23 cellular contexts compared by ENCODE assay signal in genomic region chr4:38989487-38989886, GRCh38. TPM values are rescaled to one million over a fixed set of nuclear protein-coding genes. Genes with fewer than 3 reads are reported as not detected.
DNase-seq lines count a peak whose midpoint lies in the region; ATAC-seq and TF ChIP-seq lines count a peak whose summit lies in the region.
"Had no signal": no experiment of that assay in that cellular context is flagged by ENCODE, and none has a peak within 500 bp of the region (broad histone marks: within the 10 kb centered on the region; RNA-seq: fewer than 3 reads in every experiment).

No MANE protein-coding gene starts in this region.

- no peak overlapping the region for H3K9ac ChIP-seq in SK-N-SH
- no peak overlapping the region for H3K9ac ChIP-seq in PC-3 (ENCODE audit: low read length)

- no peaks in the 10 kb centered on the region for H3K36me3 ChIP-seq in SK-N-SH (replicated peaks in 1 of 2; ENCODE audit: control insufficient read depth in 1 of 2, insufficient read depth in 2 of 2, low read length in 1 of 2)
- peaks cover 8% of the 10 kb centered on the region for H3K36me3 ChIP-seq in PC-3 (ENCODE audit: low read depth, low read length)
- H3K36me3 ChIP-seq in esophagus squamous epithelium, result no peaks in the 10 kb centered on the region
- H3K36me3 ChIP-seq: SJCRH30, upper lobe of right lung had no signal

- H3K4me3 ChIP-seq in SK-N-SH (ENCODE audit: low read depth in 2 of 2, low read length in 1 of 2) (no peak overlapping the region), PC-3 (ENCODE audit: low read length) (no peak overlapping the region), esophagus squamous epithelium (no peak overlapping the region)
- H3K4me3 ChIP-seq: SJCRH30, upper lobe of right lung had no signal

- in situ Hi-C loops in ACHN (cut with HindIII; ENCODE audit: low pct_ligation_motif_present, low pct_unique_long_range_greater_than_20kb, low sequenced_read_pairs), result no loop called here

- H3F3A ChIP-seq in SK-N-SH (replicated peaks; ENCODE audit: insufficient read depth), result no peaks in the 10 kb centered on the region
- no peaks in the 10 kb centered on the region for H3F3A ChIP-seq in PC-3 (ENCODE audit: low read length, unreplicated experiment)

- H3K9me2 ChIP-seq in SK-N-SH, result no peaks in the 10 kb centered on the region
- H3K9me2 ChIP-seq in PC-3 (replicated peaks; ENCODE audit: low read length), result no peaks in the 10 kb centered on the region

- CTCF ChIA-PET in SK-N-SH (lab: Yijun Ruan, JAX), result interaction anchor here (1.1 to 1.4 kb wide), 2 partner anchors 87 to 145 kb away, joined by 3 read pairs; no protein-coding TSS in a partner anchor
- CTCF ChIA-PET in PC-3 (lab: Charles Lee), result no interaction called here

- no peak overlapping the region for H3K4me3 Mint-ChIP-seq in stimulated activated memory B cell treated with anti-CD40 and anti-IgM and Interleukin-4, amounts not matched to agents 10 μg/mL and 1 μg/mL and 100 μg/mL, for 72 hours
- H3K4me3 Mint-ChIP-seq in activated naive CD8-positive, alpha-beta T cell treated with anti-CD3 and anti-CD28 coated beads for 36 hours, result no peak overlapping the region
- H3K4me3 Mint-ChIP-seq: activated CD4-positive, alpha-beta memory T cell treated with anti-CD3 and anti-CD28 coated beads, Interleukin-2, amount 10 ng/mL, durations not matched to agents 7 days and 5 days; effector memory CD8-positive, alpha-beta T cell; T-helper 1 cell treated with Interleukin-12 subunit alpha and Interleukin-12 subunit beta and Interleukin-4 antibody, amounts not matched to agents 30 μg/mL and 1 μg/mL, for 36 hours had no signal

- no peaks in the 10 kb centered on the region for H3K27me3 ChIP-seq in SK-N-SH (ENCODE audit: insufficient read depth)
- no peaks in the 10 kb centered on the region for H3K27me3 ChIP-seq in PC-3 (ENCODE audit: low read length)
- H3K27me3 ChIP-seq in esophagus squamous epithelium, result no peaks in the 10 kb centered on the region
- H3K27me3 ChIP-seq: SJCRH30, upper lobe of right lung had no signal

- H3K9me3 ChIP-seq in SK-N-SH (no peaks in the 10 kb centered on the region), PC-3 (ENCODE audit: low read length) (no peaks in the 10 kb centered on the region), esophagus squamous epithelium (no peaks in the 10 kb centered on the region)
- H3K9me3 ChIP-seq: SJCRH30, upper lobe of right lung had no signal

- POLR2A ChIA-PET in SK-N-SH (lab: Yijun Ruan, JAX), result no interaction called here
- POLR2A ChIA-PET in PC-3 (lab: Charles Lee; ENCODE audit: unreplicated experiment), result no interaction called here

- H3K4me1 ChIP-seq in SK-N-SH (ENCODE audit: control insufficient read depth in 1 of 2, insufficient read depth in 2 of 2, low read depth in 1 of 2, low read length in 1 of 2) (peaks cover 0 to 4% of the 10 kb centered on the region in 2 experiments; a peak in 1 of 4 replicates), PC-3 (ENCODE audit: insufficient read depth, low read length) (no peaks in the 10 kb centered on the region), esophagus squamous epithelium (no peaks in the 10 kb centered on the region)

- 91% methylated on average over 6 of the region's 6 CpGs for WGBS in SK-N-SH (ENCODE audit: low lambda C conversion rate)
- 82 to 93% methylated on average over 6 of the region's 6 CpGs for WGBS in esophagus squamous epithelium, 2 donors

- TF ChIP-seq RAD21 in SK-N-SH (IDR thresholded peaks at IDR 0.05; ENCODE audit: low read length), result no peak

- peak overlapping the region; percentile 23; the same call in 1 of the 2 replicates for H2AFZ ChIP-seq in SK-N-SH (ENCODE audit: low read depth)
- H2AFZ ChIP-seq in PC-3 (ENCODE audit: low read length), result no peak overlapping the region

- peaks cover 38% of the 10 kb centered on the region for H3K36me3 Mint-ChIP-seq in stimulated activated memory B cell treated with anti-CD40 and anti-IgM and Interleukin-4, amounts not matched to agents 10 μg/mL and 1 μg/mL and 100 μg/mL, for 72 hours
- peaks cover 24% of the 10 kb centered on the region for H3K36me3 Mint-ChIP-seq in activated naive CD8-positive, alpha-beta T cell treated with anti-CD3 and anti-CD28 coated beads for 36 hours

- no TSS peak for BruUV-seq in PC-3 (replicated peaks; lab: Mats Ljungman, UMichigan)

- TF ChIP-seq CTCF in SK-N-SH (IDR thresholded peaks at IDR 0.05), result no peak
- no peak for TF ChIP-seq CTCF in PC-3 (conservative IDR thresholded peaks at IDR 0.05; ENCODE audit: low read depth, low read length)
- no peak for TF ChIP-seq CTCF in esophagus squamous epithelium (IDR thresholded peaks at IDR 0.05)

- intact Hi-C loops in PC-3 (cut with micrococcal nuclease), result no loop called here
- intact Hi-C loops in esophagus squamous epithelium (cut with DNase I), result no loop called here

- DNase-seq in SK-N-SH (no peak), PC-3 (peak; percentile 38), esophagus squamous epithelium (lab: John Stamatoyannopoulos, UW) (no peak), ACHN (no peak)
- DNase-seq in activated naive CD8-positive, alpha-beta T cell treated with anti-CD3 and anti-CD28 coated beads for 36 hours, result no peak
- DNase-seq: activated CD4-positive, alpha-beta memory T cell treated with anti-CD3 and anti-CD28 coated beads, Interleukin-2, amount 10 ng/mL, durations not matched to agents 7 days and 5 days; activated CD4-positive, CD25-positive, alpha-beta regulatory T cell; activated naive CD4-positive, alpha-beta T cell treated with anti-CD3 and anti-CD28 coated beads, Interleukin-2, amount 50 U/mL, for 16 hours; activated T-cell treated with anti-CD3 and anti-CD28 coated beads, Interleukin-2, amount 50 U/mL, for 1 hour; C1 segment of cervical spinal cord; effector memory CD8-positive, alpha-beta T cell; GOT3; NCI-H187; NCI-H226; nucleus accumbens; SJCRH30; upper lobe of right lung had no signal

- TF ChIP-seq POLR2A in esophagus squamous epithelium (IDR thresholded peaks at IDR 0.05), result no peak

- no peak for TF ChIP-seq EP300 in SK-N-SH (IDR thresholded peaks at IDR 0.05; ENCODE audit: borderline replicate concordance in 1 of 2, low read depth in 1 of 2, low read length in 1 of 2)

- H3K4me2 ChIP-seq in SK-N-SH, result no peak overlapping the region
- no peak overlapping the region for H3K4me2 ChIP-seq in PC-3 (ENCODE audit: low read length)

- H3K27me3 Mint-ChIP-seq in stimulated activated memory B cell treated with anti-CD40 and anti-IgM and Interleukin-4, amounts not matched to agents 10 μg/mL and 1 μg/mL and 100 μg/mL, for 72 hours, result no peaks in the 10 kb centered on the region
- no peaks in the 10 kb centered on the region for H3K27me3 Mint-ChIP-seq in activated naive CD8-positive, alpha-beta T cell treated with anti-CD3 and anti-CD28 coated beads for 36 hours
- H3K27me3 Mint-ChIP-seq: activated CD4-positive, alpha-beta memory T cell treated with anti-CD3 and anti-CD28 coated beads, Interleukin-2, amount 10 ng/mL, durations not matched to agents 7 days and 5 days; effector memory CD8-positive, alpha-beta T cell had no signal

- H3K4me1 Mint-ChIP-seq in stimulated activated memory B cell treated with anti-CD40 and anti-IgM and Interleukin-4, amounts not matched to agents 10 μg/mL and 1 μg/mL and 100 μg/mL, for 72 hours, result peaks cover 32% of the 10 kb centered on the region
- peaks cover 21% of the 10 kb centered on the region for H3K4me1 Mint-ChIP-seq in activated naive CD8-positive, alpha-beta T cell treated with anti-CD3 and anti-CD28 coated beads for 36 hours

- peak overlapping the region; percentile 85 for H3K27ac Mint-ChIP-seq in stimulated activated memory B cell treated with anti-CD40 and anti-IgM and Interleukin-4, amounts not matched to agents 10 μg/mL and 1 μg/mL and 100 μg/mL, for 72 hours
- no peak overlapping the region for H3K27ac Mint-ChIP-seq in activated naive CD8-positive, alpha-beta T cell treated with anti-CD3 and anti-CD28 coated beads for 36 hours
- H3K27ac Mint-ChIP-seq: activated CD4-positive, alpha-beta memory T cell treated with anti-CD3 and anti-CD28 coated beads, Interleukin-2, amount 10 ng/mL, durations not matched to agents 7 days and 5 days; effector memory CD8-positive, alpha-beta T cell had no signal

- H3K9me3 Mint-ChIP-seq in stimulated activated memory B cell treated with anti-CD40 and anti-IgM and Interleukin-4, amounts not matched to agents 10 μg/mL and 1 μg/mL and 100 μg/mL, for 72 hours, result peaks cover 3% of the 10 kb centered on the region
- no peaks in the 10 kb centered on the region for H3K9me3 Mint-ChIP-seq in activated naive CD8-positive, alpha-beta T cell treated with anti-CD3 and anti-CD28 coated beads for 36 hours
- H3K9me3 Mint-ChIP-seq: activated CD4-positive, alpha-beta memory T cell treated with anti-CD3 and anti-CD28 coated beads, Interleukin-2, amount 10 ng/mL, durations not matched to agents 7 days and 5 days; effector memory CD8-positive, alpha-beta T cell; T-helper 1 cell treated with Interleukin-12 subunit alpha and Interleukin-12 subunit beta and Interleukin-4 antibody, amounts not matched to agents 30 μg/mL and 1 μg/mL, for 36 hours had no signal

- H3K27ac ChIP-seq in SK-N-SH (ENCODE audit: low read depth in 2 of 2, low read length in 1 of 2) (no peak overlapping the region), PC-3 (ENCODE audit: low read length) (no peak overlapping the region), esophagus squamous epithelium (no peak overlapping the region)
- H3K27ac ChIP-seq: 22Rv1, SJCRH30, upper lobe of right lung had no signal

- H3K79me2 ChIP-seq in SK-N-SH (ENCODE audit: insufficient read depth), result no peaks in the 10 kb centered on the region
- H3K79me2 ChIP-seq in PC-3 (ENCODE audit: low read length), result no peaks in the 10 kb centered on the region

- ATAC-seq in SK-N-SH treated with all-trans-retinoic acid at 6 μM for 48 hours (no peak), PC-3 (peak; percentile 74), esophagus mucosa (peak; percentile 36)
- no peak for ATAC-seq in stimulated activated memory B cell treated with anti-CD40 and anti-IgM and Interleukin-4, amounts not matched to agents 10 μg/mL and 1 μg/mL and 100 μg/mL, for 72 hours
- ATAC-seq: effector memory CD8-positive, alpha-beta T cell; upper lobe of right lung had no signal

- H4K20me1 ChIP-seq in SK-N-SH (ENCODE audit: insufficient read depth) (no peaks in the 10 kb centered on the region), PC-3 (ENCODE audit: low read length) (no peaks in the 10 kb centered on the region)

TF ChIP-seq in SK-N-SH, 30 proteins besides CTCF, POLR2A, EP300 and RAD21 (continues in another document):
- peak; percentile 42 for TF ChIP-seq FOSL2 (IDR thresholded peaks at IDR 0.05; ENCODE audit: borderline replicate concordance, low read depth)

TF ChIP-seq in SK-N-SH treated with all-trans-retinoic acid at 6 μM for 48 hours, 23 proteins besides CTCF, POLR2A, EP300 and RAD21 (continues in another document):
- TF ChIP-seq SNAI2 (CRISPR knock-in tag; IDR thresholded peaks at IDR 0.05), result no peak
- no peak for TF ChIP-seq ZNF565 (CRISPR knock-in tag; conservative IDR thresholded peaks at IDR 0.05; ENCODE audit: low read depth)
- TF ChIP-seq ZFP30 (CRISPR knock-in tag; IDR thresholded peaks at IDR 0.05), result no peak
- no peak for TF ChIP-seq ZNF8 (CRISPR knock-in tag; IDR thresholded peaks at IDR 0.05)

RNA-seq across cellular contexts. Expression of gene TMEM156, which starts 42.7 kb away (rescaled TPM):
- 0.13 and 0.15 TPM in 2 replicates for polyA plus RNA-seq in SK-N-SH (2012; rRNA removed)
- 0.05 and 0.28 TPM in 2 replicates for polyA plus RNA-seq in SK-N-SH (2012; cell fraction: cytosol; rRNA removed)
- polyA plus RNA-seq in SK-N-SH (2012; cell fraction: nucleus; rRNA removed), result 0.14 TPM in 1 of 2 replicates, not detected in the other
- total RNA-seq in PC-3 (2014; rRNA removed), result 32.1 and 41.5 TPM in 2 replicates
- 0.16 TPM for total RNA-seq in esophagus mucosa
- total RNA-seq in esophagus squamous epithelium, result 1 to 10 TPM in 2 of 4 donors, under 1 TPM in 1, not detected in 1; 0.15 to 9.6 (median 1.1) TPM
- total RNA-seq in activated naive CD8-positive, alpha-beta T cell treated with anti-CD3 and anti-CD28 coated beads for 36 hours, result 10 to 100 TPM; 11.3 to 11.7 TPM
- total RNA-seq: myocyte, SJCRH30 had no signal

Comparison
In these comparisons a context has a peak if more than half of its experiments do, and no peak if none do; other contexts are left out.
1. ATAC-seq: peak in PC-3 (single experiment) and esophagus mucosa (single experiment); none in SK-N-SH treated with all-trans-retinoic acid at 6 μM for 48 hours (single experiment) and stimulated activated memory B cell treated with anti-CD40 and anti-IgM and Interleukin-4, amounts not matched to agents 10 μg/mL and 1 μg/mL and 100 μg/mL, for 72 hours (single experiment).